23 cellular contexts compared by ENCODE assay signal in genomic region chr18:10275506-10275905, GRCh38.
"Had no signal": no experiment of that assay in that cellular context is flagged by ENCODE, and none has a peak within 500 bp of the region (broad histone marks: within the 10 kb centered on the region; RNA-seq: fewer than 3 reads in every experiment).

No MANE protein-coding gene starts in this region.

- H3K4me3 ChIP-seq: colonic mucosa, esophagus squamous epithelium, gastrocnemius medialis, heart right ventricle, left lung, lower lobe of right lung, mucosa of descending colon had no signal

- H3K36me3 Mint-ChIP-seq: mesothelial cell of epicardium had no signal

- ATAC-seq: esophagus mucosa, gastrocnemius medialis, heart right ventricle, left cardiac atrium, left lung, left ventricle myocardium superior, lower lobe of right lung, mucosa of descending colon had no signal

- H3K9me3 Mint-ChIP-seq: dendritic cell treated with granulocyte-macrophage colony-stimulating factor and Interleukin-4, amounts not matched to agents 40 ng/mL and 50 ng/mL, for 4 days; naive B cell had no signal

- H3K27ac ChIP-seq: colonic mucosa, esophagus squamous epithelium, gastrocnemius medialis, heart right ventricle, left lung, lower lobe of right lung had no signal

- H3K27ac Mint-ChIP-seq: dendritic cell treated with granulocyte-macrophage colony-stimulating factor and Interleukin-4, amounts not matched to agents 40 ng/mL and 50 ng/mL, for 4 days; mesothelial cell of epicardium had no signal

- H3K27me3 ChIP-seq: colonic mucosa, esophagus squamous epithelium, gastrocnemius medialis, heart right ventricle, left lung had no signal

- H3K36me3 ChIP-seq: colonic mucosa, esophagus squamous epithelium, gastrocnemius medialis, heart right ventricle, left lung, lower lobe of right lung had no signal

- H3K9me3 ChIP-seq: colonic mucosa, esophagus squamous epithelium, gastrocnemius medialis, heart right ventricle, left lung, lower lobe of right lung, mucosa of descending colon had no signal

- H3K4me3 Mint-ChIP-seq: dendritic cell treated with granulocyte-macrophage colony-stimulating factor and Interleukin-4, amounts not matched to agents 40 ng/mL and 50 ng/mL, for 4 days; mesothelial cell of epicardium; naive B cell had no signal

- H3K4me1 ChIP-seq: colonic mucosa, gastrocnemius medialis, left lung had no signal

- H3K27me3 Mint-ChIP-seq: dendritic cell treated with granulocyte-macrophage colony-stimulating factor and Interleukin-4, amounts not matched to agents 40 ng/mL and 50 ng/mL, for 4 days; naive B cell had no signal

- DNase-seq: colonic mucosa; cortex of kidney; effector CD4-positive, alpha-beta T cell; effector memory CD4-positive, alpha-beta T cell; erythroblast; esophagus squamous epithelium; foreskin fibroblast; foreskin melanocyte; gastrocnemius medialis; glutamatergic neuron; head of caudate nucleus; heart right ventricle; hippocampal formation; left cardiac atrium; left lung; left ventricle myocardium superior; lower lobe of right lung; mesenchymal stem cell; mucosa of descending colon; naive B cell had no signal
